Comparison of ENCODE assay signal across 9 cellular contexts in the genomic region with DNA sequence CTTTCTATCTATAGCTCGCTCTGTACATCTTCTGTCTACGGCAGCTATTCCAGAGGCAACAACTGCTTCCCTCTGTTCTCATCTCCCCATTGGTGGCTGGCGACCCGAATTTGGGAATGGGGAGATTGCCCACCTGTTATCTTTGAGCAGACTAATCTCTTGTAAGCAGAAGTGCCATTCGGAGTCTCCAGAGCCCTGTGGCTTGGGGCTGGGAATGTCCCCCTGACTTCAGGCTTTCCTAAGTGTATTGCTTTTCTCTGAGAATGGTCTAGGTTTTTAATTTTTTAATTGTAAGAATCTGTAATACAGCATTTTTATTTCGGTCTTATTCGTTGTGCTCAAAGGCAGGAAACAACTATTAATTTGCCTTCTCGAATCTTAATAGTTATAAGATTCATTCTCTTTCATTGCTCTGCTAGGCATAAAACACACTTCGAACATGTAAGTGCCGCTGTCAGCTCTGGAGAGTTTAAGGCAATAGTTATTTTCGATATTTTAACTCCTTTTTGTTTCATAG. TPM values are rescaled to one million over a fixed set of nuclear protein-coding genes. Genes with fewer than 3 reads are reported as not detected.
DNase-seq lines count a peak whose midpoint lies in the region; ATAC-seq, FAIRE-seq and TF ChIP-seq lines count a peak whose summit lies in the region.
"Had no signal": no experiment of that assay in that cellular context is flagged by ENCODE, and none has a peak within 500 bp of the region (broad histone marks: within the 10 kb centered on the region; RNA-seq: fewer than 3 reads in every experiment).

No MANE protein-coding gene starts in this region.

- peaks cover 3% of the 10 kb centered on the region for H3K4me1 ChIP-seq in H9 (ENCODE audit: insufficient read depth, low read length)
- H3K4me1 ChIP-seq in PC-3 (ENCODE audit: insufficient read depth, low read length), result peaks cover 17% of the 10 kb centered on the region; the same call in 1 of the 2 replicates

- H3K9ac ChIP-seq in H9 (ENCODE audit: extremely low read depth, insufficient read length, low read length), result peak overlapping the region; percentile 78
- peak overlapping the region; percentile 85 for H3K9ac ChIP-seq in PC-3 (ENCODE audit: low read length)

- H3K56ac ChIP-seq in H9 (ENCODE audit: insufficient read length, low read depth, low read length), result no peak overlapping the region

- ATAC-seq in PC-3 (peak; percentile 18), GM19395 (IDR thresholded peaks at IDR 0.05; ENCODE audit: unreplicated experiment) (no peak)

- no CpG with 5 or more reads among the region's 11 CpGs for WGBS in H9 (ENCODE audit: extremely low coverage, insufficient read length, low lambda C conversion rate)

- in situ Hi-C loops in G401 (cut with HindIII; ENCODE audit: low sequenced_read_pairs), result no loop called here

- H2BK12ac ChIP-seq in H9 (ENCODE audit: insufficient read length, low read depth, low read length), result no peak overlapping the region

- H3K36me3 Mint-ChIP-seq in H9 (ENCODE audit: insufficient read depth in 1 of 3, low read depth in 3 of 3), result peaks cover 5 to 28% (median 24%) of the 10 kb centered on the region in 3 experiments; a peak in 6 of 7 replicates
- H3K36me3 Mint-ChIP-seq in nephron (ENCODE audit: low read depth), result peaks cover 25% of the 10 kb centered on the region

- 0 out of 2 replicates have a peak, but pooled peaks cover 3% of the 10 kb centered on the region for H3K36me3 ChIP-seq in PC-3 (ENCODE audit: low read depth, low read length)

- no peak for FAIRE-seq in frontal cortex (lab: Jason Lieb, UNC)
- FAIRE-seq: TTC549 had no signal

- peak overlapping the region; percentile 87 to 97 (median 92) for H3K27ac Mint-ChIP-seq in H9
- peak overlapping the region; percentile 94 to 97 (median 95) for H3K27ac Mint-ChIP-seq in nephron

- H3K27ac ChIP-seq in H9 (ENCODE audit: insufficient read length, low read depth, low read length) (no peak overlapping the region), PC-3 (ENCODE audit: low read length) (peak overlapping the region; percentile 48)

- H4K5ac ChIP-seq in H9 (ENCODE audit: insufficient read length, low read depth, low read length), result no peak overlapping the region

- H3K27me3 ChIP-seq in H9 (ENCODE audit: insufficient read depth, low read length) (no peaks in the 10 kb centered on the region), PC-3 (ENCODE audit: low read length) (no peaks in the 10 kb centered on the region)

- no peak overlapping the region for H2AK5ac ChIP-seq in H9 (ENCODE audit: insufficient read length, low read length)

- H3K4me3 Mint-ChIP-seq in H9, result peak overlapping the region; percentile 92 to 93
- H3K4me3 Mint-ChIP-seq in nephron, result peak overlapping the region; percentile 90 to 94 (median 92)

- H3K4ac ChIP-seq in H9 (ENCODE audit: low read depth, low read length), result no peak overlapping the region

- POLR2A ChIA-PET in PC-3 (lab: Charles Lee; ENCODE audit: unreplicated experiment), result interaction anchor here (0.7 kb wide), 1 partner anchor 93 kb away, joined by 10 read pairs; no protein-coding TSS in a partner anchor

- H4K20me1 ChIP-seq in H9 (ENCODE audit: control insufficient read depth, insufficient read depth, insufficient read length), result peaks cover 2% of the 10 kb centered on the region
- no peaks in the 10 kb centered on the region for H4K20me1 ChIP-seq in PC-3 (ENCODE audit: low read length)

- H3T11ph ChIP-seq in H9 (ENCODE audit: low read length), result no peak overlapping the region

- no peak overlapping the region for H2BK15ac ChIP-seq in H9 (ENCODE audit: low read depth, low read length)

- no peak overlapping the region for H4K8ac ChIP-seq in H9 (replicated peaks; ENCODE audit: insufficient read length, low read depth, low read length)

- intact Hi-C loops in PC-3 (cut with micrococcal nuclease), result loop anchor here (2.0 kb wide), 2 partner anchors 120 to 188 kb away; a partner anchor contains a TSS

- peak overlapping the region; percentile 70 for H3K4me2 ChIP-seq in H9 (ENCODE audit: insufficient read depth, insufficient read length, low read length)
- H3K4me2 ChIP-seq in PC-3 (ENCODE audit: low read length), result peak overlapping the region; percentile 97

- DNase-seq in G401 (ENCODE audit: low spot score) (peak; percentile 76), H9 (no peak), PC-3 (peak; percentile 23), epithelial cell of esophagus (ENCODE audit: low read depth) (no peak), amniotic stem cell (lab: John Stamatoyannopoulos, UW) (no peak), frontal cortex (ENCODE audit: low spot score in 2 of 2) (no peak)

- H3K79me2 ChIP-seq in H9 (ENCODE audit: insufficient read depth, low read length), result no peaks in the 10 kb centered on the region
- H3K79me2 ChIP-seq in PC-3 (ENCODE audit: low read length), result peaks cover 13% of the 10 kb centered on the region

- no peak overlapping the region for H4K91ac ChIP-seq in H9 (ENCODE audit: insufficient read length, low read depth, low read length)

- H3K4me3 ChIP-seq in PC-3 (ENCODE audit: low read length) (peak overlapping the region; percentile 98), epithelial cell of esophagus (ENCODE audit: low read length) (peak overlapping the region; percentile 90)

- no peak overlapping the region for H2AFZ ChIP-seq in H9 (ENCODE audit: low read length)
- peak overlapping the region; percentile 95 for H2AFZ ChIP-seq in PC-3 (ENCODE audit: low read length)

- peak overlapping the region; percentile 7 for H3K18ac ChIP-seq in H9 (ENCODE audit: insufficient read length, low read depth, low read length)

- H3K4me1 Mint-ChIP-seq in H9 (peaks cover 20 to 29% of the 10 kb centered on the region in 2 experiments), nephron (peaks cover 46% of the 10 kb centered on the region)

- H3K79me1 ChIP-seq in H9 (ENCODE audit: insufficient read depth, low read depth, low read length, poor library complexity, severe bottlenecking), result no peaks in the 10 kb centered on the region

- no peaks in the 10 kb centered on the region for H3K9me2 ChIP-seq in PC-3 (replicated peaks; ENCODE audit: low read length)

- H2BK20ac ChIP-seq in H9 (ENCODE audit: low read depth, low read length, poor library complexity, severe bottlenecking), result no peak overlapping the region

- BruUV-seq in PC-3 (replicated peaks; lab: Mats Ljungman, UMichigan), result no TSS peak

- no peak overlapping the region for H2BK5ac ChIP-seq in H9 (ENCODE audit: insufficient read length, low read length)

- peaks cover 4% of the 10 kb centered on the region for H3K23me2 ChIP-seq in H9 (ENCODE audit: insufficient read length, low read depth, low read length, poor library complexity, severe bottlenecking)

- H3K14ac ChIP-seq in H9 (ENCODE audit: insufficient read depth, low read length), result peak overlapping the region; percentile 50; the same call in 1 of the 2 replicates

- TF ChIP-seq CTCF in H9 (conservative IDR thresholded peaks at IDR 0.05) (no peak), PC-3 (conservative IDR thresholded peaks at IDR 0.05; ENCODE audit: low read depth, low read length) (no peak), epithelial cell of esophagus (IDR thresholded peaks at IDR 0.05; ENCODE audit: insufficient read depth, low read depth, low read length, missing control alignments) (no peak), nephron (IDR thresholded peaks at IDR 0.05; ENCODE audit: unreplicated experiment in 3 of 3) (no peak)

- no peaks in the 10 kb centered on the region for H3K27me3 Mint-ChIP-seq in H9 (ENCODE audit: low read depth)
- no peaks in the 10 kb centered on the region for H3K27me3 Mint-ChIP-seq in nephron (ENCODE audit: low read depth)

- no peak overlapping the region for H2BK120ac ChIP-seq in H9 (ENCODE audit: low read depth, low read length, poor library complexity, severe bottlenecking)

- H3F3A ChIP-seq in PC-3 (ENCODE audit: low read length, unreplicated experiment), result no peaks in the 10 kb centered on the region

- H3K9me3 ChIP-seq in H9 (ENCODE audit: control insufficient read depth, low read depth, low read length), result no peaks in the 10 kb centered on the region
- no peaks in the 10 kb centered on the region for H3K9me3 ChIP-seq in PC-3 (ENCODE audit: low read length)

- CTCF ChIA-PET in PC-3 (lab: Charles Lee), result no interaction called here

- H3K23ac ChIP-seq in H9 (ENCODE audit: insufficient read length, low read depth, low read length), result no peak overlapping the region

- H3K9me3 Mint-ChIP-seq in H9 (no peaks in the 10 kb centered on the region), nephron (no peaks in the 10 kb centered on the region)

RNA-seq across cellular contexts. Expression of gene AGL, which starts 0.4 kb away (rescaled TPM):
- 6.8 and 15.0 TPM in 2 replicates for total RNA-seq in G401 (2014; rRNA removed; shearing (Covaris generic))
- total RNA-seq in H9 (2021) (23.7 and 24.0 TPM in 2 replicates), PC-3 (2014; rRNA removed) (8.7 and 9.8 TPM in 2 replicates), frontal cortex (36.3 TPM)

Comparison
In these comparisons a context has a peak if more than half of its experiments do, and no peak if none do; other contexts are left out.
1. DNase-seq: peak in G401 (single experiment) and PC-3 (single experiment); none in H9 (single experiment), epithelial cell of esophagus (single experiment), amniotic stem cell (single experiment) and frontal cortex (0 of 2).